In genomic region chr2:195072811-195073210, GRCh38 we compare ENCODE assay signal across 7 cellular contexts.
A peak's percentile ranks its signal among the peaks of the same experiment; 100 is the strongest.
DNase-seq lines count a peak whose midpoint lies in the region; TF ChIP-seq lines count a peak whose summit lies in the region.
"Not testable (repeated sequence)": the region's sequence is repeated elsewhere in the genome, so short reads cannot be mapped to it uniquely, and the experiment has no call there.

No MANE protein-coding gene starts in this region.

- H2AK5ac ChIP-seq in mesendoderm (ENCODE audit: low read length), result not testable (repeated sequence)

- H3K18ac ChIP-seq in mesendoderm (ENCODE audit: low read length), result not testable (repeated sequence)

- not testable (repeated sequence) for H3K23ac ChIP-seq in mesendoderm (ENCODE audit: low read length)

- H3K4me2 ChIP-seq in mesendoderm (ENCODE audit: low read length), result not testable (repeated sequence)

- TF ChIP-seq CTCF in progenitor cell of endocrine pancreas (IDR thresholded peaks at IDR 0.05; ENCODE audit: unreplicated experiment), result not testable (repeated sequence)

- H4K5ac ChIP-seq in mesendoderm (ENCODE audit: low read length), result not testable (repeated sequence)

- not testable (repeated sequence) for H3K4me1 Mint-ChIP-seq in progenitor cell of endocrine pancreas (ENCODE audit: low read depth)

- not testable (repeated sequence) for H2BK120ac ChIP-seq in mesendoderm (ENCODE audit: low read depth, low read length)

- H3K79me1 ChIP-seq in mesendoderm (ENCODE audit: low read length), result not testable (repeated sequence)

- not testable (repeated sequence) for H3K27ac ChIP-seq in HUES64 (ENCODE audit: low read depth, low read length); mesendoderm (ENCODE audit: low read depth, low read length)

- not testable (repeated sequence) for H3K9ac ChIP-seq in HUES64 (ENCODE audit: low read depth, low read length); NT2/D1 (ENCODE audit: insufficient read length, low read depth); mesendoderm (ENCODE audit: low read length)

- H3K4me1 ChIP-seq in HUES64 (ENCODE audit: insufficient read depth, low read length); NT2/D1 (ENCODE audit: insufficient read depth, insufficient read length); mesendoderm (ENCODE audit: control insufficient read depth, low read depth, low read length): not testable (repeated sequence)

- H2BK5ac ChIP-seq in mesendoderm (ENCODE audit: low read length), result not testable (repeated sequence)

- not testable (repeated sequence) for H3K9me3 ChIP-seq in HUES64 (ENCODE audit: insufficient read depth, low read depth, low read length); NT2/D1 (ENCODE audit: insufficient read depth, low read length)

- H3K4ac ChIP-seq in mesendoderm (ENCODE audit: low read depth, low read length), result not testable (repeated sequence)

- H3K4me3 Mint-ChIP-seq in progenitor cell of endocrine pancreas (ENCODE audit: low read depth), result peak overlapping the region; percentile 75

- not testable (repeated sequence) for H3K56ac ChIP-seq in mesendoderm (ENCODE audit: low read length)

- not testable (repeated sequence) for H3K27me3 ChIP-seq in HUES64 (ENCODE audit: insufficient read depth, low read length); NT2/D1 (ENCODE audit: insufficient read depth, insufficient read length); mesendoderm (ENCODE audit: insufficient read depth, low read length, poor library complexity)

- H3K27ac Mint-ChIP-seq in progenitor cell of endocrine pancreas, result not testable (repeated sequence)

- not testable (repeated sequence) for H3K27me3 Mint-ChIP-seq in progenitor cell of endocrine pancreas

- not testable (repeated sequence) for H2BK15ac ChIP-seq in mesendoderm (replicated peaks; ENCODE audit: low read depth)

- H3K9me3 Mint-ChIP-seq in progenitor cell of endocrine pancreas (ENCODE audit: low read depth), result peaks cover 13% of the 10 kb centered on the region

- not testable (repeated sequence) for H3K36me3 Mint-ChIP-seq in progenitor cell of endocrine pancreas (ENCODE audit: insufficient read depth)

- not testable (repeated sequence) for H3K36me3 ChIP-seq in HUES64 (ENCODE audit: insufficient read depth, low read length); NT2/D1 (ENCODE audit: insufficient read depth, insufficient read length, low read length); mesendoderm (ENCODE audit: control insufficient read depth, insufficient read depth, low read length)

- peak overlapping the region; percentile 9; the same call in 1 of the 2 replicates for H3K4me3 ChIP-seq in HUES64 (ENCODE audit: low read length)
- not testable (repeated sequence) for H3K4me3 ChIP-seq in NT2/D1 (ENCODE audit: insufficient read length, low read depth); mesendoderm (ENCODE audit: low read length)

- not testable (repeated sequence) for H3K79me2 ChIP-seq in mesendoderm (ENCODE audit: control insufficient read depth, insufficient read depth, low read length)

- DNase-seq in ELF-1 (ENCODE audit: low read depth, low spot score) (peak; percentile 56), NCI-H748 (lab: John Stamatoyannopoulos, UW; ENCODE audit: unreplicated experiment) (peak; percentile 71), NT2/D1 (ENCODE audit: low read depth, low spot score) (peak; percentile 9), ecto neural progenitor cell (ENCODE audit: low spot score) (peak; percentile 44), mesendoderm (peak; percentile 16)
- not testable (repeated sequence) for DNase-seq in progenitor cell of endocrine pancreas (ENCODE audit: low spot score, unreplicated experiment)

- not testable (repeated sequence) for H4K8ac ChIP-seq in mesendoderm (ENCODE audit: low read depth, low read length)

- 7% methylated on average over 6 of the region's 13 CpGs for WGBS in HUES64
- WGBS in mesendoderm (ENCODE audit: extremely low coverage, insufficient coverage, low lambda C conversion rate), result no CpG with 5 or more reads among the region's 13 CpGs
